ENCODE assay signal across 6 cellular contexts in the genomic region with DNA sequence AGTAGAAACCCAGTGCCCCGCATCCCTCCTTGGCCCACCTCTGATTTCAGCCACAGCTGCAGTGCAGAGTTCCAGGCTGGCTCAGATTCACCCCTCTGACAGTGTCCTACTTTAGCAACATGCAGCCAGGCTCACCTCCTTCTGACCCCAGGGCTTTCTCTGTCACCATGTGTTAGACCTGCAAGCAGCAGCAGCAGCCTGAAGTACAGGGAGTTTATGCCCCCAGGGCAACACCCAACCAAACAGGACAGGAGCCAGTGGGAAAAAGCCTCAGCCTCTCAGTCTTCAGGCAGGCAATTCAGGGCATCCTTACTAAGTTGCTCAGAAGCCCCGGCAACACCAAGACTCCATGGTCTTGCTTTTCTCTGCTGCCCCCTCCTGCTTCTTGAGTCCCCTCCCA.
"Had no signal": no experiment of that assay in that cellular context is flagged by ENCODE, and none has a peak within 500 bp of the region (broad histone marks: within the 10 kb centered on the region; RNA-seq: fewer than 3 reads in every experiment).

No MANE protein-coding gene starts in this region.

- H3K9ac ChIP-seq: GM23248 had no signal

- H2AFZ ChIP-seq: GM23248 had no signal

- DNase-seq: GM23248, GOT3, H7, HCEC 1CT, IMR-90, KG1 had no signal

- H3K27ac ChIP-seq: GM23248 had no signal
